Comparison of ENCODE assay signal across 10 cellular contexts in the genomic region with DNA sequence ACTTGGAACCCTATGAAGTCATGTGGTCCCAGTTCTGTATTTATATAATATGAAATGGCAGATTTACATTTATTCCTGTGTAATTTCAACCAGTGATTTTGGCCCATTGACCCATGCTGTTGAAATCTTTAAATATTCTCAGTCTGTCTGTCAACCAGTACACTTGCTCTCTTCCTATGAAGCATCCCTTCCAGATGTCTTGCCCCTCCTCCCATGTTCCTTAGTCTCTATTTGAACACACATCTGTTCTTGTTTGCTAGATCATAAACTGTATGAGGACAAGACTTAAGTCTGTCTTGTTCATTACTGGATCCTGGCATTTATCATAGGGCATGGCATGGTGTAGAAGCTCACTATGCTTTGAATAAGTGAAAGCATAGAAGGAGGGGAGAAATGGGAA. TPM values are rescaled to one million over a fixed set of nuclear protein-coding genes. Genes with fewer than 3 reads are reported as not detected.
DNase-seq lines count a peak whose midpoint lies in the region; ATAC-seq and TF ChIP-seq lines count a peak whose summit lies in the region.
"Had no signal": no experiment of that assay in that cellular context is flagged by ENCODE, and none has a peak within 500 bp of the region (broad histone marks: within the 10 kb centered on the region; RNA-seq: fewer than 3 reads in every experiment).

No MANE protein-coding gene starts in this region.

- peaks cover 37 to 71% of the 10 kb centered on the region in 2 experiments for H3K79me1 ChIP-seq in IMR-90 (ENCODE audit: low read depth in 1 of 2, low read length in 2 of 2)

- peaks cover 5% of the 10 kb centered on the region; the same call in 1 of the 2 replicates for H4K20me1 ChIP-seq in IMR-90 (ENCODE audit: insufficient read depth, low read length)

- TF ChIP-seq RAD21 in IMR-90 (IDR thresholded peaks at IDR 0.05; ENCODE audit: low read length) = no peak

- H3K4me1 ChIP-seq in A673 (ENCODE audit: insufficient read depth, low read length, poor library complexity, severe bottlenecking) (peaks cover 36% of the 10 kb centered on the region), IMR-90 (ENCODE audit: control insufficient read depth, insufficient read depth, low read length) (peaks cover 14% of the 10 kb centered on the region), endocrine pancreas (ENCODE audit: control insufficient read depth, insufficient read depth, low read length) (peaks cover 8% of the 10 kb centered on the region)

- no peak overlapping the region for H2AK9ac ChIP-seq in IMR-90 (replicated peaks; ENCODE audit: low read depth, low read length, poor library complexity)

- no peak overlapping the region for H3K9ac ChIP-seq in IMR-90 (ENCODE audit: low read depth, low read length)
- H3K9ac ChIP-seq in endocrine pancreas (ENCODE audit: control insufficient read depth, insufficient read depth, low read length) = no peak overlapping the region

- intact Hi-C loops in A673 (cut with micrococcal nuclease; ENCODE audit: unreplicated experiment) (loop anchor here (2.0 kb wide), 1 partner anchor 34 kb away; the partner anchor contains the start of gene STARD13), IMR-90 (cut with micrococcal nuclease) (loop anchor here (2.0 kb wide), 1 partner anchor 14 kb away; no protein-coding TSS in a partner anchor)

- peak overlapping the region; percentile 80; the same call in 1 of the 2 replicates for H3K23ac ChIP-seq in IMR-90 (ENCODE audit: low read depth, low read length)

- peaks cover 4% of the 10 kb centered on the region for H3K36me3 Mint-ChIP-seq in nephron (ENCODE audit: low read depth)
- no peaks in the 10 kb centered on the region for H3K36me3 Mint-ChIP-seq in activated naive CD8-positive, alpha-beta T cell treated with anti-CD3 and anti-CD28 coated beads for 36 hours

- H3K18ac ChIP-seq in IMR-90 (ENCODE audit: low read depth, low read length) = peak overlapping the region; percentile 70; the same call in 1 of the 2 replicates

- H3K4me1 Mint-ChIP-seq in nephron = peaks cover 53% of the 10 kb centered on the region
- no peaks in the 10 kb centered on the region for H3K4me1 Mint-ChIP-seq in activated naive CD8-positive, alpha-beta T cell treated with anti-CD3 and anti-CD28 coated beads for 36 hours

- H3K4me3 Mint-ChIP-seq in nephron = no peak overlapping the region
- no peak overlapping the region for H3K4me3 Mint-ChIP-seq in activated naive CD8-positive, alpha-beta T cell treated with anti-CD3 and anti-CD28 coated beads for 36 hours

- peak overlapping the region; percentile 17; the same call in 1 of the 2 replicates for H3K4me2 ChIP-seq in IMR-90 (ENCODE audit: low read depth, low read length)

- DNase-seq in A673 (ENCODE audit: low spot score) (no peak), IMR-90 (peak; percentile 50), NCI-H128 (lab: John Stamatoyannopoulos, UW; ENCODE audit: unreplicated experiment) (no peak), SW480 (ENCODE audit: low spot score) (no peak)
- DNase-seq in activated naive CD8-positive, alpha-beta T cell treated with anti-CD3 and anti-CD28 coated beads for 36 hours = no peak
- DNase-seq: activated CD4-positive, alpha-beta T cell treated with anti-CD3 and anti-CD28 coated beads, Interleukin-2, amount 50 U/mL, for 48 hours; left colon had no signal

- ATAC-seq in IMR-90 (ENCODE audit: low read depth) (peak; percentile 7), GM21526 (IDR thresholded peaks at IDR 0.05; ENCODE audit: low FRiP score, unreplicated experiment) (no peak)

- no peak for TF ChIP-seq POLR2A in IMR-90 (IDR thresholded peaks at IDR 0.05; ENCODE audit: low read depth, low read length)

- H4K8ac ChIP-seq in IMR-90 (ENCODE audit: low read depth in 2 of 2, low read length in 2 of 2) = peak overlapping the region; percentile 14 to 80; a peak in 3 of 4 replicates

- in situ Hi-C loops in IMR-90 (cut with MboI; ENCODE audit: low sequenced_read_pairs) = no loop called here

- H2AK5ac ChIP-seq in IMR-90 (ENCODE audit: low read depth, low read length) = peak overlapping the region; percentile 94

- TF ChIP-seq CTCF in A673 (conservative IDR thresholded peaks at IDR 0.05; ENCODE audit: low read depth, low read length) = no peak
- TF ChIP-seq CTCF in IMR-90 (conservative IDR thresholded peaks at IDR 0.05; ENCODE audit: low read depth, low read length) = no peak
- no peak for TF ChIP-seq CTCF in nephron (IDR thresholded peaks at IDR 0.05; ENCODE audit: unreplicated experiment in 3 of 3)

- POLR2A ChIA-PET in A673 (lab: Charles Lee; ENCODE audit: low non-redundant PET) (no interaction called here), IMR-90 (lab: Charles Lee; ENCODE audit: unreplicated experiment) (no interaction called here)

- CTCF ChIA-PET in A673 (lab: Charles Lee) (no interaction called here), IMR-90 (lab: Yijun Ruan, JAX) (interaction anchor here (0.6 kb wide), 1 partner anchor 58 kb away, joined by 3 read pairs; no protein-coding TSS in a partner anchor)

- peak overlapping the region; percentile 98 for H2BK5ac ChIP-seq in IMR-90 (ENCODE audit: low read depth, low read length, poor library complexity, severe bottlenecking)

- H3K27ac ChIP-seq in A673 (ENCODE audit: low read depth, low read length, poor library complexity, severe bottlenecking) (peak overlapping the region; percentile 57), IMR-90 (ENCODE audit: insufficient read depth, low read length) (peak overlapping the region; percentile 19)

- dilution Hi-C loops in IMR-90 (cut with HindIII; ENCODE audit: low sequenced_read_pairs, unreplicated experiment) = no loop called here

- peak overlapping the region; percentile 37; the same call in 1 of the 2 replicates for H4K5ac ChIP-seq in IMR-90 (ENCODE audit: low read depth, low read length)

- H2AFZ ChIP-seq in IMR-90 (replicated peaks; ENCODE audit: low read length, poor library complexity) = no peak overlapping the region

- peak overlapping the region in 2 of 3 experiments; percentile 1 to 8 for H3K27ac Mint-ChIP-seq in nephron
- H3K27ac Mint-ChIP-seq in activated naive CD8-positive, alpha-beta T cell treated with anti-CD3 and anti-CD28 coated beads for 36 hours = no peak overlapping the region

- peaks cover 3% of the 10 kb centered on the region for H3K27me3 Mint-ChIP-seq in nephron (ENCODE audit: low read depth)
- peaks cover 11% of the 10 kb centered on the region for H3K27me3 Mint-ChIP-seq in activated naive CD8-positive, alpha-beta T cell treated with anti-CD3 and anti-CD28 coated beads for 36 hours

- peak overlapping the region; percentile 87; the same call in 1 of the 2 replicates for H3K4ac ChIP-seq in IMR-90 (ENCODE audit: low read depth, low read length)

- no peaks in the 10 kb centered on the region for H3K27me3 ChIP-seq in A673 (replicated peaks; ENCODE audit: insufficient read depth, low read depth, low read length, poor library complexity)
- no peaks in the 10 kb centered on the region for H3K27me3 ChIP-seq in IMR-90 (ENCODE audit: control insufficient read depth, insufficient read depth, low read length)
- H3K27me3 ChIP-seq in endocrine pancreas (ENCODE audit: control insufficient read depth, insufficient read depth, low read length) = no peaks in the 10 kb centered on the region

- H3K4me3 ChIP-seq in A673 (ENCODE audit: low read depth, low read length, poor library complexity, severe bottlenecking) (no peak overlapping the region), IMR-90 (ENCODE audit: insufficient read depth, low read depth, low read length) (no peak overlapping the region), endocrine pancreas (ENCODE audit: control insufficient read depth, insufficient read depth, low read length) (peak overlapping the region; percentile 38)

- H2BK20ac ChIP-seq in IMR-90 (ENCODE audit: low read depth, low read length) = peak overlapping the region; percentile 78

- BruUV-seq in A673 (replicated peaks; lab: Mats Ljungman, UMichigan) (no TSS peak), IMR-90 (replicated peaks; lab: Mats Ljungman, UMichigan) (no TSS peak)

- H4K91ac ChIP-seq in IMR-90 (ENCODE audit: insufficient read depth, low read depth, low read length) = peak overlapping the region; percentile 86

- peaks cover 14% of the 10 kb centered on the region for H3K9me1 ChIP-seq in IMR-90 (ENCODE audit: insufficient read depth, low read length)

- peak overlapping the region; percentile 78 for H3K14ac ChIP-seq in IMR-90 (replicated peaks; ENCODE audit: low read depth, low read length)

- H3K9me3 ChIP-seq in A673 (ENCODE audit: low read depth, low read length, poor library complexity, severe bottlenecking) = no peaks in the 10 kb centered on the region
- no peaks in the 10 kb centered on the region for H3K9me3 ChIP-seq in IMR-90 (ENCODE audit: control insufficient read depth, insufficient read depth, low read length)
- H3K9me3 ChIP-seq in endocrine pancreas (ENCODE audit: control insufficient read depth, low read length) = no peaks in the 10 kb centered on the region

- H2BK15ac ChIP-seq in IMR-90 (ENCODE audit: low read depth, low read length) = peak overlapping the region; percentile 84; the same call in 2 of the 3 replicates

- peak overlapping the region; percentile 82 for H2BK120ac ChIP-seq in IMR-90 (ENCODE audit: low read depth, low read length)

- no peaks in the 10 kb centered on the region for H3K9me3 Mint-ChIP-seq in nephron
- no peaks in the 10 kb centered on the region for H3K9me3 Mint-ChIP-seq in activated naive CD8-positive, alpha-beta T cell treated with anti-CD3 and anti-CD28 coated beads for 36 hours

- no peaks in the 10 kb centered on the region for H3K36me3 ChIP-seq in A673 (ENCODE audit: insufficient read depth, low read length, poor library complexity, severe bottlenecking)
- H3K36me3 ChIP-seq in IMR-90 (ENCODE audit: control insufficient read depth, insufficient read depth, low read length) = peaks cover 11% of the 10 kb centered on the region
- no peaks in the 10 kb centered on the region for H3K36me3 ChIP-seq in endocrine pancreas (ENCODE audit: control insufficient read depth, insufficient read depth, low read length)

- peak overlapping the region; percentile 72 for H3K56ac ChIP-seq in IMR-90 (ENCODE audit: extremely low read depth, insufficient read depth, low read length)

TF ChIP-seq in IMR-90, 13 proteins besides CTCF, POLR2A, EP300 and RAD21 (continues in another document):
- TF ChIP-seq BHLHE40 (IDR thresholded peaks at IDR 0.05; ENCODE audit: low read depth, low read length) = no peak
- TF ChIP-seq RCOR1 (IDR thresholded peaks at IDR 0.05; ENCODE audit: insufficient replicate concordance, low read length) = no peak
- TF ChIP-seq CHD1 (IDR thresholded peaks at IDR 0.05; ENCODE audit: low read depth, low read length) = no peak
- TF ChIP-seq NFE2L2 (IDR thresholded peaks at IDR 0.05; ENCODE audit: low read depth, low read length) = no peak
- TF ChIP-seq FOS (IDR thresholded peaks at IDR 0.05; ENCODE audit: low read depth, low read length) = no peak
- TF ChIP-seq MAZ (IDR thresholded peaks at IDR 0.05; ENCODE audit: borderline replicate concordance, low read depth, low read length) = no peak

RNA-seq across cellular contexts. Expression of gene STARD13, which starts 35.0 kb away (rescaled TPM):
- total RNA-seq in A673 (2021) = 45.7 and 48.7 TPM in 2 replicates
- 46.6 and 46.9 TPM in 2 replicates for total RNA-seq in IMR-90 (2012; rRNA removed)
- 23.6 and 27.0 TPM in 2 replicates for polyA plus RNA-seq in IMR-90 (2012; rRNA removed)
- polyA plus RNA-seq in IMR-90 (2012; cell fraction: cytosol; rRNA removed) = 11.8 and 14.7 TPM in 2 replicates
- polyA plus RNA-seq in IMR-90 (2012; cell fraction: nucleus; rRNA removed; ENCODE audit: low replicate concordance) = 43.0 and 67.3 TPM in 2 replicates
- total RNA-seq in activated naive CD8-positive, alpha-beta T cell treated with anti-CD3 and anti-CD28 coated beads for 36 hours = under 1 TPM in 1 of 2 experiments, not detected in 1; 0.23 TPM

Comparison
In these comparisons a context has a peak if more than half of its experiments do, and no peak if none do; other contexts are left out.
1. RNA of gene STARD13, which starts 35.0 kb away (total RNA-seq): 46.6 to 46.9 TPM in IMR-90 and 45.7 to 48.7 TPM in A673; 0.23 TPM in activated naive CD8-positive, alpha-beta T cell treated with anti-CD3 and anti-CD28 coated beads for 36 hours; every median in the first group is over 10 times any median in the second.